Comparison of ENCODE assay signal across 1 cellular context in the genomic region with DNA sequence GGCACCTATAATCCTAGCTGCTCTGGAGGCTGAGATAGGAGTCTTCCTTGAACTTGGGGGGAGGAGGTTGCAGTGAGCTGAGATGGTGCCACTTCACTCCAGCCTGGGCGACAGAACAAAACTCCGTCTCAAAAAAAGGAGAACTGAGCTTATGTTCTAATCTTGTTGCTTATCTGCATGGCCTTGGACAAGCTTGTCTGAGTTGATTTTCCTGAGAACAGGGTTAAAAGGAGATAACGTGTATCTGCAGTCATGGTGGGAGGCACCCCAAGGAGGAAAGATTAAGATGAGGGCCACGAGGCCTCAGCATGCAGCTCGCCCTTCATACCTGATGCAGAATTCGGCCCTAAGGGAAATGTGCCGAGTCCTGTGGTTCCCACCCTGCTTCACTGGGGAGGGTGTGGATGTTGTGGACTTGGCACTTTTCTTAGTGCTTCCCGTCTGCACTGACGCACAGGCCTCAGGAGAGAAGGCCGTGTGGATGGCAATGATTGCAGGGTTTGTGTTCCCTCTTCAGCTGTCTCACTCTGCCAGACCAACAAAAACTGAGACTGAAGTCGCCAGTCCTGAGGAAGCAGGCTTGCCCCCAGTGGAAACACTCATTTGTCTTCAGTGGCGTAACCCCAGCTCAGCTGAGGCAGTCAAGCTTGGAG.
A peak's percentile ranks its signal among the peaks of the same experiment; 100 is the strongest.
TF ChIP-seq lines count a peak whose summit lies in the region.

No MANE protein-coding gene starts in this region.

TF ChIP-seq in HCT116, 20 proteins besides CTCF, POLR2A, EP300 and RAD21 (continued from another document):
- TF ChIP-seq, protein P1, sequence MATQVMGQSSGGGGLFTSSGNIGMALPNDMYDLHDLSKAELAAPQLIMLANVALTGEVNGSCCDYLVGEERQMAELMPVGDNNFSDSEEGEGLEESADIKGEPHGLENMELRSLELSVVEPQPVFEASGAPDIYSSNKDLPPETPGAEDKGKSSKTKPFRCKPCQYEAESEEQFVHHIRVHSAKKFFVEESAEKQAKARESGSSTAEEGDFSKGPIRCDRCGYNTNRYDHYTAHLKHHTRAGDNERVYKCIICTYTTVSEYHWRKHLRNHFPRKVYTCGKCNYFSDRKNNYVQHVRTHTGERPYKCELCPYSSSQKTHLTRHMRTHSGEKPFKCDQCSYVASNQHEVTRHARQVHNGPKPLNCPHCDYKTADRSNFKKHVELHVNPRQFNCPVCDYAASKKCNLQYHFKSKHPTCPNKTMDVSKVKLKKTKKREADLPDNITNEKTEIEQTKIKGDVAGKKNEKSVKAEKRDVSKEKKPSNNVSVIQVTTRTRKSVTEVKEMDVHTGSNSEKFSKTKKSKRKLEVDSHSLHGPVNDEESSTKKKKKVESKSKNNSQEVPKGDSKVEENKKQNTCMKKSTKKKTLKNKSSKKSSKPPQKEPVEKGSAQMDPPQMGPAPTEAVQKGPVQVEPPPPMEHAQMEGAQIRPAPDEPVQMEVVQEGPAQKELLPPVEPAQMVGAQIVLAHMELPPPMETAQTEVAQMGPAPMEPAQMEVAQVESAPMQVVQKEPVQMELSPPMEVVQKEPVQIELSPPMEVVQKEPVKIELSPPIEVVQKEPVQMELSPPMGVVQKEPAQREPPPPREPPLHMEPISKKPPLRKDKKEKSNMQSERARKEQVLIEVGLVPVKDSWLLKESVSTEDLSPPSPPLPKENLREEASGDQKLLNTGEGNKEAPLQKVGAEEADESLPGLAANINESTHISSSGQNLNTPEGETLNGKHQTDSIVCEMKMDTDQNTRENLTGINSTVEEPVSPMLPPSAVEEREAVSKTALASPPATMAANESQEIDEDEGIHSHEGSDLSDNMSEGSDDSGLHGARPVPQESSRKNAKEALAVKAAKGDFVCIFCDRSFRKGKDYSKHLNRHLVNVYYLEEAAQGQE (IDR thresholded peaks at IDR 0.05; ENCODE audit: low read depth), result no peak
- TF ChIP-seq SRF (IDR thresholded peaks at IDR 0.05; ENCODE audit: low read depth), result no peak
- peak; percentile 72 for TF ChIP-seq POLR2AphosphoS5 (IDR thresholded peaks at IDR 0.05; ENCODE audit: low read depth, low read length)
- TF ChIP-seq JUND (IDR thresholded peaks at IDR 0.05), result no peak
- TF ChIP-seq EZH2 (IDR thresholded peaks at IDR 0.05), result no peak
